Comparison of ENCODE assay signal across 16 cellular contexts in the genomic region with DNA sequence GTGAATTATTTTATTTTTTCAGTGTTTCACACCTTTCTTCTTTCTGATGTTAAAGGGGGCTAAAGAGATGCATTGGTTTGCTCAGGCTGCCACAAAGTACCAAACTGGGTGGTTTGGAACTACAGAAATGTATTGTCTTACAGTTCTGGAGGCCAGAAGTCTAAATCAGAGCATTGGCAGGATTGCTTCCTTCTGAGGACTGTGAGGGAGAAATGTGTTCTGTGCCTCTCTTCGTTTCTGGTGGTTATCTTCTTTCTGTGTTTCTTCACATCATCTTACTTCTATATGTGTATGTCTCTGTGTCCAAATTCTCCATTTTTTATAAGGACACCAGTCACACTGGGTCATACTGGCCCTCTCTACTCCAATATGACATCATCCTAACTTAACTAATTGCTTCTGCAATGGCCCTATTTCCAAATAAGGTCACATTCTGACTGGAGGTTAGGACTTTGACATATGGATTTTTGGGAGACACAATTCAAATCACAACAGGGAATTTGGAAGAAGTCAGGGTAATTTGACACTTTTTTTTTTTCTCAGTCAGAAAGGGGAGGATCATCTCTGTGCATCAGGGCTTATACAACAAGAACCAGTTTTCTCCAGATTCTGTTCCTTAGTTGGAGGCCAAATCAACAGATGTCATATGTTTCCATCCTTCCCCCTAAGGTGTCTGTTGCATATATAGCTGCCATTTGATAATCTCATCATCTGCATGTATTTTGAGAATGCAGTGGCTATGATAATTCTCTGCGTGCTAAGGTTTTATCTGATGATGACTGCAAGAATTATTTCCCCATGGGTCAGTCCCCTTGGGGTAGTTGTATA.
"Had no signal": no experiment of that assay in that cellular context is flagged by ENCODE, and none has a peak within 500 bp of the region (broad histone marks: within the 10 kb centered on the region; RNA-seq: fewer than 3 reads in every experiment).

No MANE protein-coding gene starts in this region.

- H3K9me3 ChIP-seq: upper lobe of right lung had no signal

- H3K27me3 ChIP-seq: upper lobe of right lung had no signal

- H3K4me3 Mint-ChIP-seq: brain, naive B cell had no signal

- DNase-seq: activated CD4-positive, alpha-beta T cell treated with anti-CD3 and anti-CD28 coated beads for 1 hour; activated CD4-positive, alpha-beta T cell treated with anti-CD3 and anti-CD28 coated beads, Interleukin-2, amount 50 U/mL, for 1 hour; activated T-cell treated with anti-CD3 and anti-CD28 coated beads, Interleukin-2, amount 50 U/mL, for 1 hour; aorta; kidney; naive B cell; retina; stimulated activated CD4-positive, alpha-beta T cell treated with anti-CD3 and anti-CD28 coated beads, Interleukin-4, amount 100 ng/mL, for 1 hour; stimulated activated naive CD4-positive, alpha-beta T cell; T-helper 9 cell; upper lobe of right lung had no signal

- H3K9me3 Mint-ChIP-seq: activated naive CD4-positive, alpha-beta T cell treated with anti-CD3 and anti-CD28 coated beads, Interleukin-2, amount 50 U/mL, for 72 hours; naive B cell had no signal

- H3K27ac Mint-ChIP-seq: activated naive CD4-positive, alpha-beta T cell treated with anti-CD3 and anti-CD28 coated beads, Interleukin-2, amount 50 U/mL, for 72 hours had no signal

- ATAC-seq: activated naive CD4-positive, alpha-beta T cell treated with anti-CD3 and anti-CD28 coated beads, Interleukin-2, amount 50 U/mL, for 72 hours; left lobe of liver; upper lobe of right lung had no signal

- H3K36me3 ChIP-seq: upper lobe of right lung had no signal

- H3K36me3 Mint-ChIP-seq: activated naive CD4-positive, alpha-beta T cell treated with anti-CD3 and anti-CD28 coated beads, Interleukin-2, amount 50 U/mL, for 72 hours; brain; naive B cell had no signal

- H3K27ac ChIP-seq: upper lobe of right lung had no signal

- H3K4me3 ChIP-seq: lung, upper lobe of right lung had no signal

- H3K27me3 Mint-ChIP-seq: brain, naive B cell, progenitor cell of endocrine pancreas had no signal
